In genomic region chr6:15312500-15312899, GRCh38 we compare ENCODE assay signal across 10 cellular contexts.
DNase-seq lines count a peak whose midpoint lies in the region; ATAC-seq and TF ChIP-seq lines count a peak whose summit lies in the region.
"Had no signal": no experiment of that assay in that cellular context is flagged by ENCODE, and none has a peak within 500 bp of the region (broad histone marks: within the 10 kb centered on the region; RNA-seq: fewer than 3 reads in every experiment).

No MANE protein-coding gene starts in this region.

- H3K27ac ChIP-seq in CD8-positive, alpha-beta memory T cell (ENCODE audit: low read depth, low read length), result no peak overlapping the region
- 0 out of 2 replicates have a peak overlapping the region, but pooled peaks have one; percentile 13 for H3K27ac ChIP-seq in HL-60 (replicated peaks)
- peak overlapping the region; percentile 86 for H3K27ac ChIP-seq in mesodermal cell (ENCODE audit: low read depth, low read length, severe bottlenecking)
- H3K27ac ChIP-seq: gastroesophageal sphincter, parathyroid adenoma had no signal

- H3K27ac Mint-ChIP-seq in CD8-positive, alpha-beta memory T cell, result peak overlapping the region in 5 of 8 donors; percentile 9 to 56 (median 19)
- H3K27ac Mint-ChIP-seq in activated naive CD8-positive, alpha-beta T cell treated with anti-CD3 and anti-CD28 coated beads, Interleukin-2, amount 10 ng/mL, durations not matched to agents 7 days and 5 days, result peak overlapping the region; percentile 82

- H3K4me3 ChIP-seq in CD8-positive, alpha-beta memory T cell (ENCODE audit: low read length), result no peak overlapping the region
- H3K4me3 ChIP-seq in HL-60 (replicated peaks; ENCODE audit: insufficient read depth, low read length) (no peak overlapping the region), mesodermal cell (ENCODE audit: extremely low read depth, insufficient read depth, low read length, poor library complexity, severe bottlenecking) (no peak overlapping the region)
- H3K4me3 ChIP-seq: gastroesophageal sphincter had no signal

- no peak overlapping the region for H3K4me3 Mint-ChIP-seq in CD8-positive, alpha-beta memory T cell
- H3K4me3 Mint-ChIP-seq in activated naive CD8-positive, alpha-beta T cell treated with anti-CD3 and anti-CD28 coated beads, Interleukin-2, amount 10 ng/mL, durations not matched to agents 7 days and 5 days, result peak overlapping the region; percentile 55

- 61 to 75% methylated on average over 2 of the region's 3 CpGs for WGBS in mesodermal cell (ENCODE audit: insufficient coverage in 2 of 2), 2 experiments

- no peaks in the 10 kb centered on the region for H3K36me3 ChIP-seq in CD8-positive, alpha-beta memory T cell (ENCODE audit: insufficient read depth, low read length)
- no peaks in the 10 kb centered on the region for H3K36me3 ChIP-seq in mesodermal cell (ENCODE audit: control insufficient read depth, insufficient read depth, low read length)
- H3K36me3 ChIP-seq: gastroesophageal sphincter had no signal

- no peaks in the 10 kb centered on the region for H3K27me3 ChIP-seq in CD8-positive, alpha-beta memory T cell (ENCODE audit: insufficient read depth, low read length, poor library complexity, severe bottlenecking)
- H3K27me3 ChIP-seq in HL-60 (ENCODE audit: insufficient read depth, poor library complexity, severe bottlenecking), result no peaks in the 10 kb centered on the region
- H3K27me3 ChIP-seq: gastroesophageal sphincter had no signal

- ATAC-seq in activated naive CD8-positive, alpha-beta T cell treated with anti-CD3 and anti-CD28 coated beads, Interleukin-2, amount 10 ng/mL, durations not matched to agents 7 days and 5 days (ENCODE audit: low read depth), result peak; percentile 65
- ATAC-seq in HG03175 (IDR thresholded peaks at IDR 0.05; ENCODE audit: unreplicated experiment) (no peak), GM21576 (IDR thresholded peaks at IDR 0.05; ENCODE audit: unreplicated experiment) (no peak)
- ATAC-seq: gastroesophageal sphincter had no signal

- POLR2A ChIA-PET in CD8-positive, alpha-beta memory T cell (lab: Charles Lee), result no interaction called here
- POLR2A ChIA-PET in activated naive CD8-positive, alpha-beta T cell treated with anti-CD3 and anti-CD28 coated beads, Interleukin-2, amount 10 ng/mL, durations not matched to agents 7 days and 5 days (lab: Charles Lee), result no interaction called here

- CTCF ChIA-PET in CD8-positive, alpha-beta memory T cell (lab: Charles Lee), result no interaction called here

- peaks cover 60% of the 10 kb centered on the region for H3K4me1 ChIP-seq in CD8-positive, alpha-beta memory T cell (ENCODE audit: insufficient read depth, low read length)
- peaks cover 59% of the 10 kb centered on the region for H3K4me1 ChIP-seq in mesodermal cell (ENCODE audit: control insufficient read depth, insufficient read depth, low read length, poor library complexity, severe bottlenecking)

- H3K9me3 ChIP-seq in CD8-positive, alpha-beta memory T cell (ENCODE audit: low read length), result no peaks in the 10 kb centered on the region
- no peaks in the 10 kb centered on the region for H3K9me3 ChIP-seq in mesodermal cell (ENCODE audit: control insufficient read depth, low read length)
- H3K9me3 ChIP-seq: gastroesophageal sphincter had no signal

- peaks cover 0 to 4% (median 1%) of the 10 kb centered on the region in 3 donors for H3K36me3 Mint-ChIP-seq in CD8-positive, alpha-beta memory T cell
- peaks cover 9% of the 10 kb centered on the region for H3K36me3 Mint-ChIP-seq in activated naive CD8-positive, alpha-beta T cell treated with anti-CD3 and anti-CD28 coated beads, Interleukin-2, amount 10 ng/mL, durations not matched to agents 7 days and 5 days

- no peak for DNase-seq in CD8-positive, alpha-beta memory T cell
- no peak for DNase-seq in HL-60 (ENCODE audit: low read depth in 1 of 2, low spot score in 1 of 2)
- no peak for DNase-seq in activated naive CD8-positive, alpha-beta T cell treated with anti-CD3 and anti-CD28 coated beads, Interleukin-2, amount 10 ng/mL, durations not matched to agents 7 days and 5 days
- DNase-seq in stimulated activated CD4-positive, alpha-beta T cell treated with anti-CD3 and anti-CD28 coated beads, Interleukin-4, amount 100 ng/mL, for 1 hour, result no peak
- no peak for DNase-seq in T-helper 9 cell

- TF ChIP-seq CTCF in HL-60 (IDR thresholded peaks at IDR 0.05; ENCODE audit: insufficient read depth, low read length), result no peak

- H3K4me1 Mint-ChIP-seq in CD8-positive, alpha-beta memory T cell, result peaks cover 72 to 88% (median 86%) of the 10 kb centered on the region in 3 donors
- peaks cover 67% of the 10 kb centered on the region for H3K4me1 Mint-ChIP-seq in activated naive CD8-positive, alpha-beta T cell treated with anti-CD3 and anti-CD28 coated beads, Interleukin-2, amount 10 ng/mL, durations not matched to agents 7 days and 5 days

- H3K27me3 Mint-ChIP-seq in CD8-positive, alpha-beta memory T cell, result no peaks in the 10 kb centered on the region
- no peaks in the 10 kb centered on the region for H3K27me3 Mint-ChIP-seq in activated naive CD8-positive, alpha-beta T cell treated with anti-CD3 and anti-CD28 coated beads, Interleukin-2, amount 10 ng/mL, durations not matched to agents 7 days and 5 days

- H3K9me3 Mint-ChIP-seq in CD8-positive, alpha-beta memory T cell, result no peaks in the 10 kb centered on the region
- H3K9me3 Mint-ChIP-seq in activated naive CD8-positive, alpha-beta T cell treated with anti-CD3 and anti-CD28 coated beads, Interleukin-2, amount 10 ng/mL, durations not matched to agents 7 days and 5 days, result no peaks in the 10 kb centered on the region
